ENCODE assay signal across 18 cellular contexts in the genomic region with DNA sequence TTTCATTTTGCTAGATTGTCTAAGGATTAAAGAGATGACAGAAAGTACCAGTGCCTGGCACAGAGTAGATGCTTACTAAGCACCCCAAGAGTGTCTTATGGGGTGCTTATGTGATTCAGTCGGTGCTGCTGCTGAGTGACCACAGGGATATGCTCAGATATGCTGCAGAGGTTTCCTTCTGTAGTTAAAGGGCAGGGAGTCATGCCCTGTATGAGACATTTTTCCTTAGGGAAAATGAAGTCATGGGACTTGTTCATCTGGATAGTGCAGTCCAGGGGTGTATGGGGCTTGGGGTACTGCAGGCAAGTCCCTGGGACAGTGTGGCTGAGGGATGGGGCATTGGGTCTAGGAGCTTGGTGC. TPM values are rescaled to one million over a fixed set of nuclear protein-coding genes. Genes with fewer than 3 reads are reported as not detected.
DNase-seq lines count a peak whose midpoint lies in the region; ATAC-seq, FAIRE-seq and TF ChIP-seq lines count a peak whose summit lies in the region.
"Had no signal": no experiment of that assay in that cellular context is flagged by ENCODE, and none has a peak within 500 bp of the region (broad histone marks: within the 10 kb centered on the region; RNA-seq: fewer than 3 reads in every experiment).

No MANE protein-coding gene starts in this region.

- intact Hi-C loops in PC-3 (cut with micrococcal nuclease) = loop anchor here (1.0 to 10.0 kb wide), 5 partner anchors 16 to 185 kb away; no protein-coding TSS in a partner anchor
- intact Hi-C loops in lower leg skin (cut with DNase I; ENCODE audit: low total_unique reads) = no loop called here

- H3K27ac ChIP-seq in PC-3 (ENCODE audit: low read length) = peak overlapping the region; percentile 91
- H3K27ac ChIP-seq in parathyroid adenoma = no peak overlapping the region
- H3K27ac ChIP-seq: ovary, Peyer's patch had no signal

- H2AFZ ChIP-seq in PC-3 (ENCODE audit: low read length) = no peak overlapping the region
- H2AFZ ChIP-seq in parathyroid adenoma = no peak overlapping the region

- DNase-seq in ELR (ENCODE audit: low read depth) = peak; percentile 92
- peak; percentile 66 for DNase-seq in PC-3
- DNase-seq in bronchial epithelial cell (ENCODE audit: low read depth) = peak; percentile 58
- DNase-seq in HUDEP-2 (lab: John Stamatoyannopoulos, UW; ENCODE audit: unreplicated experiment in 76 of 76) = no peak
- no peak for DNase-seq in lower leg skin (ENCODE audit: low spot score in 2 of 2)
- no peak for DNase-seq in H4 (ENCODE audit: low spot score)
- DNase-seq: activated naive CD8-positive, alpha-beta T cell treated with anti-CD3 and anti-CD28 coated beads for 36 hours; activated T-cell treated with anti-CD3 and anti-CD28 coated beads for 4 hours; CD4-positive, alpha-beta memory T cell; NCI-H146; NCI-H446 treated with DMSO at 0.1 percent for 48 hours; ovary; small intestine; stimulated activated naive CD4-positive, alpha-beta T cell; T-cell had no signal

- H3K9me3 ChIP-seq in PC-3 (ENCODE audit: low read length) = no peaks in the 10 kb centered on the region
- H3K9me3 ChIP-seq in parathyroid adenoma (ENCODE audit: control insufficient read depth, low read length) = no peaks in the 10 kb centered on the region
- H3K9me3 ChIP-seq: ovary, Peyer's patch had no signal

- no peak for FAIRE-seq in bronchial epithelial cell (lab: Jason Lieb, UNC)
- FAIRE-seq: islet of Langerhans, small intestine had no signal

- peak overlapping the region; percentile 78 for H3K4me2 ChIP-seq in PC-3 (ENCODE audit: low read length)
- peak overlapping the region; percentile 29 for H3K4me2 ChIP-seq in parathyroid adenoma (ENCODE audit: low read length)

- peak overlapping the region; percentile 38 for H3K9ac ChIP-seq in PC-3 (ENCODE audit: low read length)
- H3K9ac ChIP-seq in parathyroid adenoma = no peak overlapping the region

- POLR2A ChIA-PET in PC-3 (lab: Charles Lee; ENCODE audit: unreplicated experiment) = no interaction called here

- H3K79me2 ChIP-seq in PC-3 (ENCODE audit: low read length) = no peaks in the 10 kb centered on the region
- no peaks in the 10 kb centered on the region for H3K79me2 ChIP-seq in parathyroid adenoma

- TF ChIP-seq POLR2A in lower leg skin (IDR thresholded peaks at IDR 0.05) = no peak

- H3K27me3 ChIP-seq in PC-3 (ENCODE audit: low read length) (no peaks in the 10 kb centered on the region), bronchial epithelial cell (ENCODE audit: control insufficient read depth, insufficient read depth, low read length) (peaks cover 6% of the 10 kb centered on the region), parathyroid adenoma (ENCODE audit: control insufficient read depth, insufficient read depth, low read length) (no peaks in the 10 kb centered on the region)
- H3K27me3 ChIP-seq: ovary, Peyer's patch had no signal

- peak; percentile 4 for ATAC-seq in PC-3
- ATAC-seq: T-cell had no signal

- peaks cover 7% of the 10 kb centered on the region for H3F3A ChIP-seq in PC-3 (ENCODE audit: low read length, unreplicated experiment)

- CTCF ChIA-PET in PC-3 (lab: Charles Lee) = interaction anchor here (0.9 kb wide), 1 partner anchor 95 kb away, joined by 6 read pairs; no protein-coding TSS in a partner anchor

- TF ChIP-seq CTCF in PC-3 (conservative IDR thresholded peaks at IDR 0.05; ENCODE audit: low read depth, low read length) = no peak
- no peak for TF ChIP-seq CTCF in bronchial epithelial cell (IDR thresholded peaks at IDR 0.05; ENCODE audit: insufficient read depth, low read length, severe bottlenecking)
- no peak for TF ChIP-seq CTCF in parathyroid adenoma (IDR thresholded peaks at IDR 0.05)
- no peak for TF ChIP-seq CTCF in lower leg skin (IDR thresholded peaks at IDR 0.05)

- no peaks in the 10 kb centered on the region for H3K36me3 ChIP-seq in PC-3 (ENCODE audit: low read depth, low read length)
- no peaks in the 10 kb centered on the region for H3K36me3 ChIP-seq in bronchial epithelial cell (ENCODE audit: control insufficient read depth, insufficient read depth, low read length)
- H3K36me3 ChIP-seq in parathyroid adenoma (ENCODE audit: control insufficient read depth, insufficient read depth, low read length) = no peaks in the 10 kb centered on the region
- H3K36me3 ChIP-seq: ovary, Peyer's patch had no signal

- 33 to 60% methylated on average over 1 of the region's 1 CpG for WGBS in lower leg skin, 2 donors

- no peaks in the 10 kb centered on the region for H4K20me1 ChIP-seq in PC-3 (ENCODE audit: low read length)

- BruUV-seq in PC-3 (replicated peaks; lab: Mats Ljungman, UMichigan) = no TSS peak

- no peaks in the 10 kb centered on the region for H3K9me2 ChIP-seq in PC-3 (replicated peaks; ENCODE audit: low read length)

- H3K4me1 ChIP-seq in PC-3 (ENCODE audit: insufficient read depth, low read length) (peaks cover 57% of the 10 kb centered on the region), parathyroid adenoma (peaks cover 16% of the 10 kb centered on the region)

- peak overlapping the region; percentile 17; the same call in 1 of the 2 replicates for H3K4me3 ChIP-seq in PC-3 (ENCODE audit: low read length)
- H3K4me3 ChIP-seq in bronchial epithelial cell (ENCODE audit: low read depth, low read length) = no peak overlapping the region
- no peak overlapping the region for H3K4me3 ChIP-seq in parathyroid adenoma (ENCODE audit: low read depth, low read length)
- H3K4me3 ChIP-seq in lower leg skin (ENCODE audit: low read depth, poor library complexity, severe bottlenecking) = no peak overlapping the region
- H3K4me3 ChIP-seq: ovary, Peyer's patch had no signal

RNA-seq across cellular contexts. Expression of a gene that starts 25.1 kb away (rescaled TPM):
- total RNA-seq in PC-3 (2014; rRNA removed) (0.98 and 1.8 TPM in 2 replicates), bronchial epithelial cell (not detected in 2 replicates), lower leg skin (1 to 10 TPM; 1.8 to 5.2 (median 1.9) TPM)
- 0.12 and 0.83 TPM in 2 replicates for total RNA-seq in H4 (2014; rRNA removed; shearing (Covaris generic))

Comparison
In these comparisons a context has a peak if more than half of its experiments do, and no peak if none do; other contexts are left out.
1. DNase-seq: peak in ELR (single experiment), PC-3 (single experiment) and bronchial epithelial cell (single experiment); none in HUDEP-2 (0 of 76), lower leg skin (0 of 2) and H4 (single experiment).